ENCODE assay signal across 1 cellular context in the genomic region with DNA sequence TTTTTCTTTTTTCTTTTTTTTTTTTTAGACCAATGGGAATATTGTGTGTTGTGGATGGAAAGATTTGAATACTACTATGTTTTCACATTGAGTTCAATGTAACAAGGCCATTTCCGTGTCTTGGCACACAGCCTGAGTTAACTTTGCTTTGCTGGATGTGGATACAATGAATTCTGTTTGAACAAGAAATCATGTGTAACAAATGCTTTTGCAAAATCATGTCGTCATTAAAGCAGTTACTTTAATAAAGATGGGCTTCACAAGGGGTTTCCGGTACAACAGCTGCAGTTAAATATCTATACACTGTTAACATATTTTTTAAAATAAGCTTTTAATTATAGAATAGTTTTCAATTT.
TF ChIP-seq lines count a peak whose summit lies in the region.

No MANE protein-coding gene starts in this region.

TF ChIP-seq in GM23338, 12 proteins besides CTCF, POLR2A, EP300 and RAD21:
- TF ChIP-seq CREB1 (CRISPR knock-in tag; IDR thresholded peaks at IDR 0.05; ENCODE audit: low read depth) (no peak), EZH2phosphoT487 (IDR thresholded peaks at IDR 0.05; ENCODE audit: unreplicated experiment) (no peak), JUNB (IDR thresholded peaks at IDR 0.05; ENCODE audit: unreplicated experiment) (no peak), ZNF114 (CRISPR knock-in tag; IDR thresholded peaks at IDR 0.05) (no peak), POLR2AphosphoS5 (IDR thresholded peaks at IDR 0.05; ENCODE audit: low read depth) (no peak), NANOG (IDR thresholded peaks at IDR 0.05; ENCODE audit: borderline replicate concordance) (no peak), EZH2 (IDR thresholded peaks at IDR 0.05; ENCODE audit: low read depth, unreplicated experiment) (no peak), ZNF331 (CRISPR knock-in tag; IDR thresholded peaks at IDR 0.05; ENCODE audit: low read depth) (no peak), STAT1 (IDR thresholded peaks at IDR 0.05; ENCODE audit: unreplicated experiment) (no peak)
- TF ChIP-seq, protein P1, sequence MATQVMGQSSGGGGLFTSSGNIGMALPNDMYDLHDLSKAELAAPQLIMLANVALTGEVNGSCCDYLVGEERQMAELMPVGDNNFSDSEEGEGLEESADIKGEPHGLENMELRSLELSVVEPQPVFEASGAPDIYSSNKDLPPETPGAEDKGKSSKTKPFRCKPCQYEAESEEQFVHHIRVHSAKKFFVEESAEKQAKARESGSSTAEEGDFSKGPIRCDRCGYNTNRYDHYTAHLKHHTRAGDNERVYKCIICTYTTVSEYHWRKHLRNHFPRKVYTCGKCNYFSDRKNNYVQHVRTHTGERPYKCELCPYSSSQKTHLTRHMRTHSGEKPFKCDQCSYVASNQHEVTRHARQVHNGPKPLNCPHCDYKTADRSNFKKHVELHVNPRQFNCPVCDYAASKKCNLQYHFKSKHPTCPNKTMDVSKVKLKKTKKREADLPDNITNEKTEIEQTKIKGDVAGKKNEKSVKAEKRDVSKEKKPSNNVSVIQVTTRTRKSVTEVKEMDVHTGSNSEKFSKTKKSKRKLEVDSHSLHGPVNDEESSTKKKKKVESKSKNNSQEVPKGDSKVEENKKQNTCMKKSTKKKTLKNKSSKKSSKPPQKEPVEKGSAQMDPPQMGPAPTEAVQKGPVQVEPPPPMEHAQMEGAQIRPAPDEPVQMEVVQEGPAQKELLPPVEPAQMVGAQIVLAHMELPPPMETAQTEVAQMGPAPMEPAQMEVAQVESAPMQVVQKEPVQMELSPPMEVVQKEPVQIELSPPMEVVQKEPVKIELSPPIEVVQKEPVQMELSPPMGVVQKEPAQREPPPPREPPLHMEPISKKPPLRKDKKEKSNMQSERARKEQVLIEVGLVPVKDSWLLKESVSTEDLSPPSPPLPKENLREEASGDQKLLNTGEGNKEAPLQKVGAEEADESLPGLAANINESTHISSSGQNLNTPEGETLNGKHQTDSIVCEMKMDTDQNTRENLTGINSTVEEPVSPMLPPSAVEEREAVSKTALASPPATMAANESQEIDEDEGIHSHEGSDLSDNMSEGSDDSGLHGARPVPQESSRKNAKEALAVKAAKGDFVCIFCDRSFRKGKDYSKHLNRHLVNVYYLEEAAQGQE (IDR thresholded peaks at IDR 0.05; ENCODE audit: unreplicated experiment) = no peak
- TF ChIP-seq, protein P2, sequence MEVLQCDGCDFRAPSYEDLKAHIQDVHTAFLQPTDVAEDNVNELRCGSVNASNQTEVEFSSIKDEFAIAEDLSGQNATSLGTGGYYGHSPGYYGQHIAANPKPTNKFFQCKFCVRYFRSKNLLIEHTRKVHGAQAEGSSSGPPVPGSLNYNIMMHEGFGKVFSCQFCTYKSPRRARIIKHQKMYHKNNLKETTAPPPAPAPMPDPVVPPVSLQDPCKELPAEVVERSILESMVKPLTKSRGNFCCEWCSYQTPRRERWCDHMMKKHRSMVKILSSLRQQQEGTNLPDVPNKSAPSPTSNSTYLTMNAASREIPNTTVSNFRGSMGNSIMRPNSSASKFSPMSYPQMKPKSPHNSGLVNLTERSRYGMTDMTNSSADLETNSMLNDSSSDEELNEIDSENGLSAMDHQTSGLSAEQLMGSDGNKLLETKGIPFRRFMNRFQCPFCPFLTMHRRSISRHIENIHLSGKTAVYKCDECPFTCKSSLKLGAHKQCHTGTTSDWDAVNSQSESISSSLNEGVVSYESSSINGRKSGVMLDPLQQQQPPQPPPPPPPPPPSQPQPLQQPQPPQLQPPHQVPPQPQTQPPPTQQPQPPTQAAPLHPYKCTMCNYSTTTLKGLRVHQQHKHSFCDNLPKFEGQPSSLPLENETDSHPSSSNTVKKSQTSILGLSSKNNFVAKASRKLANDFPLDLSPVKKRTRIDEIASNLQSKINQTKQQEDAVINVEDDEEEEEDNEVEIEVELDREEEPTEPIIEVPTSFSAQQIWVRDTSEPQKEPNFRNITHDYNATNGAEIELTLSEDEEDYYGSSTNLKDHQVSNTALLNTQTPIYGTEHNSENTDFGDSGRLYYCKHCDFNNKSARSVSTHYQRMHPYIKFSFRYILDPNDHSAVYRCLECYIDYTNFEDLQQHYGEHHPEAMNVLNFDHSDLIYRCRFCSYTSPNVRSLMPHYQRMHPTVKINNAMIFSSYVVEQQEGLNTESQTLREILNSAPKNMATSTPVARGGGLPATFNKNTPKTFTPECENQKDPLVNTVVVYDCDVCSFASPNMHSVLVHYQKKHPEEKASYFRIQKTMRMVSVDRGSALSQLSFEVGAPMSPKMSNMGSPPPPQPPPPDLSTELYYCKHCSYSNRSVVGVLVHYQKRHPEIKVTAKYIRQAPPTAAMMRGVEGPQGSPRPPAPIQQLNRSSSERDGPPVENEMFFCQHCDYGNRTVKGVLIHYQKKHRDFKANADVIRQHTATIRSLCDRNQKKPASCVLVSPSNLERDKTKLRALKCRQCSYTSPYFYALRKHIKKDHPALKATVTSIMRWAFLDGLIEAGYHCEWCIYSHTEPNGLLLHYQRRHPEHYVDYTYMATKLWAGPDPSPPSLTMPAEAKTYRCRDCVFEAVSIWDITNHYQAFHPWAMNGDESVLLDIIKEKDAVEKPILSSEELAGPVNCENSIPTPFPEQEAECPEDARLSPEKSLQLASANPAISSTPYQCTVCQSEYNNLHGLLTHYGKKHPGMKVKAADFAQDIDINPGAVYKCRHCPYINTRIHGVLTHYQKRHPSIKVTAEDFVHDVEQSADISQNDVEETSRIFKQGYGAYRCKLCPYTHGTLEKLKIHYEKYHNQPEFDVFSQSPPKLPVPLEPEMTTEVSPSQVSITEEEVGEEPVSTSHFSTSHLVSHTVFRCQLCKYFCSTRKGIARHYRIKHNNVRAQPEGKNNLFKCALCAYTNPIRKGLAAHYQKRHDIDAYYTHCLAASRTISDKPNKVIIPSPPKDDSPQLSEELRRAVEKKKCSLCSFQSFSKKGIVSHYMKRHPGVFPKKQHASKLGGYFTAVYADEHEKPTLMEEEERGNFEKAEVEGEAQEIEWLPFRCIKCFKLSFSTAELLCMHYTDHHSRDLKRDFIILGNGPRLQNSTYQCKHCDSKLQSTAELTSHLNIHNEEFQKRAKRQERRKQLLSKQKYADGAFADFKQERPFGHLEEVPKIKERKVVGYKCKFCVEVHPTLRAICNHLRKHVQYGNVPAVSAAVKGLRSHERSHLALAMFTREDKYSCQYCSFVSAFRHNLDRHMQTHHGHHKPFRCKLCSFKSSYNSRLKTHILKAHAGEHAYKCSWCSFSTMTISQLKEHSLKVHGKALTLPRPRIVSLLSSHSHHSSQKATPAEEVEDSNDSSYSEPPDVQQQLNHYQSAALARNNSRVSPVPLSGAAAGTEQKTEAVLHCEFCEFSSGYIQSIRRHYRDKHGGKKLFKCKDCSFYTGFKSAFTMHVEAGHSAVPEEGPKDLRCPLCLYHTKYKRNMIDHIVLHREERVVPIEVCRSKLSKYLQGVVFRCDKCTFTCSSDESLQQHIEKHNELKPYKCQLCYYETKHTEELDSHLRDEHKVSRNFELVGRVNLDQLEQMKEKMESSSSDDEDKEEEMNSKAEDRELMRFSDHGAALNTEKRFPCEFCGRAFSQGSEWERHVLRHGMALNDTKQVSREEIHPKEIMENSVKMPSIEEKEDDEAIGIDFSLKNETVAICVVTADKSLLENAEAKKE (CRISPR knock-in tag; IDR thresholded peaks at IDR 0.05) = no peak
- TF ChIP-seq, protein P3, sequence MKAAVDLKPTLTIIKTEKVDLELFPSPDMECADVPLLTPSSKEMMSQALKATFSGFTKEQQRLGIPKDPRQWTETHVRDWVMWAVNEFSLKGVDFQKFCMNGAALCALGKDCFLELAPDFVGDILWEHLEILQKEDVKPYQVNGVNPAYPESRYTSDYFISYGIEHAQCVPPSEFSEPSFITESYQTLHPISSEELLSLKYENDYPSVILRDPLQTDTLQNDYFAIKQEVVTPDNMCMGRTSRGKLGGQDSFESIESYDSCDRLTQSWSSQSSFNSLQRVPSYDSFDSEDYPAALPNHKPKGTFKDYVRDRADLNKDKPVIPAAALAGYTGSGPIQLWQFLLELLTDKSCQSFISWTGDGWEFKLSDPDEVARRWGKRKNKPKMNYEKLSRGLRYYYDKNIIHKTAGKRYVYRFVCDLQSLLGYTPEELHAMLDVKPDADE (IDR thresholded peaks at IDR 0.05) = no peak
TF ChIP-seq in GM23338: peak in this region for 0.
